ENCODE assay signal across 1 cellular context in genomic region chr15:73991726-73992593, GRCh38.
TF ChIP-seq lines count a peak whose summit lies in the region.

A gene with protein sequence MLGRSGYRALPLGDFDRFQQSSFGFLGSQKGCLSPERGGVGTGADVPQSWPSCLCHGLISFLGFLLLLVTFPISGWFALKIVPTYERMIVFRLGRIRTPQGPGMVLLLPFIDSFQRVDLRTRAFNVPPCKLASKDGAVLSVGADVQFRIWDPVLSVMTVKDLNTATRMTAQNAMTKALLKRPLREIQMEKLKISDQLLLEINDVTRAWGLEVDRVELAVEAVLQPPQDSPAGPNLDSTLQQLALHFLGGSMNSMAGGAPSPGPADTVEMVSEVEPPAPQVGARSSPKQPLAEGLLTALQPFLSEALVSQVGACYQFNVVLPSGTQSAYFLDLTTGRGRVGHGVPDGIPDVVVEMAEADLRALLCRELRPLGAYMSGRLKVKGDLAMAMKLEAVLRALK (minus strand): TSS chr15:73992295. CDS start chr15:73992223, 72 bp downstream.

TF ChIP-seq in K562, 482 proteins besides CTCF, POLR2A, EP300 and RAD21 (continued from another document and continues in another):
- TF ChIP-seq REST (CRISPR knock-in tag; IDR thresholded peaks at IDR 0.05; ENCODE audit: low read depth) (0 out of 2 replicates have a peak, but pooled peaks have one; percentile 7), CBX1 (IDR thresholded peaks at IDR 0.05; ENCODE audit: low read depth) (0 out of 2 replicates have a peak, but pooled peaks have one; percentile 25), NEUROD1 (IDR thresholded peaks at IDR 0.05; ENCODE audit: borderline replicate concordance, low read depth, low read length, partially characterized antibody) (peak; percentile 57), SAFB (IDR thresholded peaks at IDR 0.05; ENCODE audit: borderline replicate concordance, low read depth, low read length) (no peak), ZKSCAN3 (CRISPR knock-in tag; IDR thresholded peaks at IDR 0.05) (no peak), PHF20 (IDR thresholded peaks at IDR 0.05; ENCODE audit: partially characterized antibody) (no peak), TBP (optimal IDR thresholded peaks at IDR 0.05; ENCODE audit: low read depth, low read length) (peak; percentile 27), PHF8 (IDR thresholded peaks at IDR 0.05; ENCODE audit: borderline replicate concordance, low read length) (peak; percentile 60; the same call in 1 of the 2 replicates), MAX (CRISPR knock-in tag; IDR thresholded peaks at IDR 0.05) (peak; percentile 63), CTBP1 (IDR thresholded peaks at IDR 0.05; ENCODE audit: borderline replicate concordance) (peak; percentile 82), ELK3 (CRISPR knock-in tag; IDR thresholded peaks at IDR 0.05) (no peak), CREM (IDR thresholded peaks at IDR 0.05; ENCODE audit: low read depth) (peak; percentile 55), ESRRA (IDR thresholded peaks at IDR 0.05; ENCODE audit: borderline replicate concordance, low read depth) (peak; percentile 35; the same call in 1 of the 2 replicates), ELF2 (CRISPR knock-in tag; IDR thresholded peaks at IDR 0.05) (peak; percentile 88), PURB (CRISPR knock-in tag; IDR thresholded peaks at IDR 0.05; ENCODE audit: low read depth) (no peak), MAFK (IDR thresholded peaks at IDR 0.05; ENCODE audit: low read length) (no peak), ZNF586 (CRISPR knock-in tag; conservative IDR thresholded peaks at IDR 0.05) (no peak), RBM25 (IDR thresholded peaks at IDR 0.05; ENCODE audit: low read depth, low read length, severe bottlenecking) (no peak), TEAD2 (tag; IDR thresholded peaks at IDR 0.05) (no peak), NRF1 (conservative IDR thresholded peaks at IDR 0.05 in 1 of 2, IDR thresholded peaks at IDR 0.05 in 1 of 2) (peak; percentile 88 to 89), ZNF212 (CRISPR knock-in tag; IDR thresholded peaks at IDR 0.05) (no peak), SREBF2 (CRISPR knock-in tag; IDR thresholded peaks at IDR 0.05) (no peak), MLX (CRISPR knock-in tag; conservative IDR thresholded peaks at IDR 0.05) (no peak), KLF13 (tag; IDR thresholded peaks at IDR 0.05; ENCODE audit: borderline replicate concordance, low read depth) (peak; percentile 95; the same call in 1 of the 2 replicates), ZNF140 (CRISPR knock-in tag; IDR thresholded peaks at IDR 0.05) (no peak), POU5F1 (IDR thresholded peaks at IDR 0.05; ENCODE audit: borderline replicate concordance, low read depth, low read length, partially characterized antibody) (no peak), NELFE (IDR thresholded peaks at IDR 0.05; ENCODE audit: insufficient read depth, insufficient read length) (no peak), PHTF2 (CRISPR knock-in tag; IDR thresholded peaks at IDR 0.05) (no peak), CXXC5 (CRISPR knock-in tag; IDR thresholded peaks at IDR 0.05) (peak; percentile 89), ZNF609 (CRISPR knock-in tag; IDR thresholded peaks at IDR 0.05; ENCODE audit: borderline replicate concordance) (no peak), NCOR1 (IDR thresholded peaks at IDR 0.05) (peak; percentile 78), SP1 (CRISPR knock-in tag; IDR thresholded peaks at IDR 0.05) (0 out of 2 replicates have a peak, but pooled peaks have one; percentile 37), RBBP5 (IDR thresholded peaks at IDR 0.05; ENCODE audit: borderline replicate concordance, insufficient read depth, low read length, poor library complexity, severe bottlenecking) (peak; percentile 79), ILF3 (IDR thresholded peaks at IDR 0.05; ENCODE audit: borderline replicate concordance) (no peak)
- TF ChIP-seq, protein P1, sequence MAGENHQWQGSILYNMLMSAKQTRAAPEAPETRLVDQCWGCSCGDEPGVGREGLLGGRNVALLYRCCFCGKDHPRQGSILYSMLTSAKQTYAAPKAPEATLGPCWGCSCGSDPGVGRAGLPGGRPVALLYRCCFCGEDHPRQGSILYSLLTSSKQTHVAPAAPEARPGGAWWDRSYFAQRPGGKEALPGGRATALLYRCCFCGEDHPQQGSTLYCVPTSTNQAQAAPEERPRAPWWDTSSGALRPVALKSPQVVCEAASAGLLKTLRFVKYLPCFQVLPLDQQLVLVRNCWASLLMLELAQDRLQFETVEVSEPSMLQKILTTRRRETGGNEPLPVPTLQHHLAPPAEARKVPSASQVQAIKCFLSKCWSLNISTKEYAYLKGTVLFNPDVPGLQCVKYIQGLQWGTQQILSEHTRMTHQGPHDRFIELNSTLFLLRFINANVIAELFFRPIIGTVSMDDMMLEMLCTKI (IDR thresholded peaks at IDR 0.05; ENCODE audit: partially characterized antibody): no peak
- TF ChIP-seq, protein P2, sequence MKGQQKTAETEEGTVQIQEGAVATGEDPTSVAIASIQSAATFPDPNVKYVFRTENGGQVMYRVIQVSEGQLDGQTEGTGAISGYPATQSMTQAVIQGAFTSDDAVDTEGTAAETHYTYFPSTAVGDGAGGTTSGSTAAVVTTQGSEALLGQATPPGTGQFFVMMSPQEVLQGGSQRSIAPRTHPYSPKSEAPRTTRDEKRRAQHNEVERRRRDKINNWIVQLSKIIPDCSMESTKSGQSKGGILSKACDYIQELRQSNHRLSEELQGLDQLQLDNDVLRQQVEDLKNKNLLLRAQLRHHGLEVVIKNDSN (CRISPR knock-in tag; IDR thresholded peaks at IDR 0.05): no peak
- TF ChIP-seq, protein P3, sequence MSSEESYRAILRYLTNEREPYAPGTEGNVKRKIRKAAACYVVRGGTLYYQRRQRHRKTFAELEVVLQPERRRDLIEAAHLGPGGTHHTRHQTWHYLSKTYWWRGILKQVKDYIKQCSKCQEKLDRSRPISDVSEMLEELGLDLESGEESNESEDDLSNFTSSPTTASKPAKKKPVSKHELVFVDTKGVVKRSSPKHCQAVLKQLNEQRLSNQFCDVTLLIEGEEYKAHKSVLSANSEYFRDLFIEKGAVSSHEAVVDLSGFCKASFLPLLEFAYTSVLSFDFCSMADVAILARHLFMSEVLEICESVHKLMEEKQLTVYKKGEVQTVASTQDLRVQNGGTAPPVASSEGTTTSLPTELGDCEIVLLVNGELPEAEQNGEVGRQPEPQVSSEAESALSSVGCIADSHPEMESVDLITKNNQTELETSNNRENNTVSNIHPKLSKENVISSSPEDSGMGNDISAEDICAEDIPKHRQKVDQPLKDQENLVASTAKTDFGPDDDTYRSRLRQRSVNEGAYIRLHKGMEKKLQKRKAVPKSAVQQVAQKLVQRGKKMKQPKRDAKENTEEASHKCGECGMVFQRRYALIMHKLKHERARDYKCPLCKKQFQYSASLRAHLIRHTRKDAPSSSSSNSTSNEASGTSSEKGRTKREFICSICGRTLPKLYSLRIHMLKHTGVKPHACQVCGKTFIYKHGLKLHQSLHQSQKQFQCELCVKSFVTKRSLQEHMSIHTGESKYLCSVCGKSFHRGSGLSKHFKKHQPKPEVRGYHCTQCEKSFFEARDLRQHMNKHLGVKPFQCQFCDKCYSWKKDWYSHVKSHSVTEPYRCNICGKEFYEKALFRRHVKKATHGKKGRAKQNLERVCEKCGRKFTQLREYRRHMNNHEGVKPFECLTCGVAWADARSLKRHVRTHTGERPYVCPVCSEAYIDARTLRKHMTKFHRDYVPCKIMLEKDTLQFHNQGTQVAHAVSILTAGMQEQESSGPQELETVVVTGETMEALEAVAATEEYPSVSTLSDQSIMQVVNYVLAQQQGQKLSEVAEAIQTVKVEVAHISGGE (CRISPR knock-in tag; IDR thresholded peaks at IDR 0.05): peak in 2 of 3 experiments; percentile 53 to 77; a peak in 2 of 6 replicates
- TF ChIP-seq, protein P4, sequence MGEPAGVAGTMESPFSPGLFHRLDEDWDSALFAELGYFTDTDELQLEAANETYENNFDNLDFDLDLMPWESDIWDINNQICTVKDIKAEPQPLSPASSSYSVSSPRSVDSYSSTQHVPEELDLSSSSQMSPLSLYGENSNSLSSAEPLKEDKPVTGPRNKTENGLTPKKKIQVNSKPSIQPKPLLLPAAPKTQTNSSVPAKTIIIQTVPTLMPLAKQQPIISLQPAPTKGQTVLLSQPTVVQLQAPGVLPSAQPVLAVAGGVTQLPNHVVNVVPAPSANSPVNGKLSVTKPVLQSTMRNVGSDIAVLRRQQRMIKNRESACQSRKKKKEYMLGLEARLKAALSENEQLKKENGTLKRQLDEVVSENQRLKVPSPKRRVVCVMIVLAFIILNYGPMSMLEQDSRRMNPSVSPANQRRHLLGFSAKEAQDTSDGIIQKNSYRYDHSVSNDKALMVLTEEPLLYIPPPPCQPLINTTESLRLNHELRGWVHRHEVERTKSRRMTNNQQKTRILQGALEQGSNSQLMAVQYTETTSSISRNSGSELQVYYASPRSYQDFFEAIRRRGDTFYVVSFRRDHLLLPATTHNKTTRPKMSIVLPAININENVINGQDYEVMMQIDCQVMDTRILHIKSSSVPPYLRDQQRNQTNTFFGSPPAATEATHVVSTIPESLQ (CRISPR knock-in tag; IDR thresholded peaks at IDR 0.05): no peak
- TF ChIP-seq, protein P5, sequence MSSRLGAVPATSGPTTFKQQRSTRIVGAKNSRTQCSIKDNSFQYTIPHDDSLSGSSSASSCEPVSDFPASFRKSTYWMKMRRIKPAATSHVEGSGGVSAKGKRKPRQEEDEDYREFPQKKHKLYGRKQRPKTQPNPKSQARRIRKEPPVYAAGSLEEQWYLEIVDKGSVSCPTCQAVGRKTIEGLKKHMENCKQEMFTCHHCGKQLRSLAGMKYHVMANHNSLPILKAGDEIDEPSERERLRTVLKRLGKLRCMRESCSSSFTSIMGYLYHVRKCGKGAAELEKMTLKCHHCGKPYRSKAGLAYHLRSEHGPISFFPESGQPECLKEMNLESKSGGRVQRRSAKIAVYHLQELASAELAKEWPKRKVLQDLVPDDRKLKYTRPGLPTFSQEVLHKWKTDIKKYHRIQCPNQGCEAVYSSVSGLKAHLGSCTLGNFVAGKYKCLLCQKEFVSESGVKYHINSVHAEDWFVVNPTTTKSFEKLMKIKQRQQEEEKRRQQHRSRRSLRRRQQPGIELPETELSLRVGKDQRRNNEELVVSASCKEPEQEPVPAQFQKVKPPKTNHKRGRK (tag; IDR thresholded peaks at IDR 0.05): no peak
